Comparison of ENCODE assay signal across 17 cellular contexts in the genomic region with DNA sequence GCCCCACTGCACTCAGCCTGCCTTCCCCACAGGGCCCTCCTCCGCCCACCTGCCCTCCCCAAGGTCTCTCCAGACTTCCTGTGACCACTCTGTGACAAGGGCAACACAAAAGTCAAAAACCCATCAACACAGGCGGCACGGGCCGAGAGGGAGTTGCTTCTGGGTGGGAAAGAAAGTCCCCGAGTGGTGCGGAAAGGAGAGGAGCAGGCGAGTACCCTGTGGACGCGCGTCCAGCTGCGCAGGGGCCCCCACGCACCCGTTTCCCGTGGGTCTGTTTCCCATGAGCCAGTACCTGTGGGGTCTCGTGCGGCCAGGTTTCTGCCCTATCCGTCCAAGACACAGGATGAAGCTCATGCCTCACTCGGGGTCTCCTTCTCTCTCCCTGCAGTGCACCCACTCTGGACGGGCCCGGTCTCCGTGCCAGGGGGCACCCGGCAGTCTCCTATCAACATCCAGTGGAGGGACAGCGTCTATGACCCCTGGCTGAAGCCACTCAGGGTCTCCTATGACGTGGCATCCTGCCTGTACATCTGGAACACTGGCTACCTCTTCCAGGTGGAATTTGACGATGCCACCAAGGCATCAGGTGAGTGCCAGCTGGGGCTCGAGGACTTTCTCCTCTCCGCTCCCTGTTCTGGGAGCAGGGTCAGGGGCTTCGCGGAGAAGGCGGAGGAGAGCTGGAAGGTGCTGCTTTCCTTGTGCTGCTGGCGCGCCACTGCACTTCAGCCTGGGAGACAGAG. TPM values are rescaled to one million over a fixed set of nuclear protein-coding genes. Genes with fewer than 3 reads are reported as not detected.
"Had no signal": no experiment of that assay in that cellular context is flagged by ENCODE, and none has a peak within 500 bp of the region (broad histone marks: within the 10 kb centered on the region; RNA-seq: fewer than 3 reads in every experiment).

No MANE protein-coding gene starts in this region.

- H3K36me3 ChIP-seq: left lung, neutrophil, tibial artery had no signal

- H3K4me3 ChIP-seq: body of pancreas, coronary artery, left lung, tibial artery had no signal

- ATAC-seq: activated T-cell treated with anti-CD3 and anti-CD28 coated beads, Interleukin-2, amount 50 U/mL, for 4 hours; body of pancreas; esophagus mucosa; left lung; naive thymus-derived CD8-positive, alpha-beta T cell; stimulated activated naive B cell treated with anti-CD40 and anti-IgM and Interleukin-4, amounts not matched to agents 10 μg/mL and 1 μg/mL and 100 μg/mL, for 72 hours had no signal

- H3K9me3 ChIP-seq: body of pancreas, left lung, neutrophil, tibial artery had no signal

- H3K27ac ChIP-seq: body of pancreas, coronary artery, left lung, neutrophil, tibial artery had no signal

- DNase-seq: activated CD4-positive, alpha-beta T cell treated with anti-CD3 and anti-CD28 coated beads for 1 hour; activated CD4-positive, alpha-beta T cell treated with anti-CD3 and anti-CD28 coated beads, Interleukin-2, amount 50 U/mL, for 48 hours; activated gamma-delta T cell treated with Interleukin-2 at 50 U/mL for 16 hours; activated naive CD8-positive, alpha-beta T cell treated with anti-CD3 and anti-CD28 coated beads for 36 hours; activated T-cell treated with anti-CD3 and anti-CD28 coated beads, Interleukin-2, amount 50 U/mL, for 4 hours; amygdala; body of pancreas; caudate nucleus; left lung; naive thymus-derived CD8-positive, alpha-beta T cell; stimulated activated CD4-positive, alpha-beta T cell treated with anti-CD3 and anti-CD28 coated beads, Interleukin-2, amount 100 ng/mL, for 48 hours; stimulated activated naive B cell treated with anti-CD40 and anti-IgM and Interleukin-4, amounts not matched to agents 10 μg/mL and 1 μg/mL and 100 μg/mL, for 72 hours; T-helper 1 cell; tibial artery had no signal

- H3K27me3 ChIP-seq: body of pancreas, left lung, neutrophil, tibial artery had no signal

- H3K4me1 ChIP-seq: body of pancreas, left lung had no signal

RNA-seq across cellular contexts. Expression of a gene that starts 31.7 kb away (rescaled TPM):
- total RNA-seq: body of pancreas had no signal
